In genomic region chr5:51573835-51574234, GRCh38 we compare ENCODE assay signal across 1 cellular context.
TF ChIP-seq lines count a peak whose summit lies in the region.

No MANE protein-coding gene starts in this region.

TF ChIP-seq in WTC11, 78 proteins besides CTCF, POLR2A, EP300 and RAD21 (continued from another document):
- no peak for TF ChIP-seq AFF4 (CRISPR knock-in tag; IDR thresholded peaks at IDR 0.05; ENCODE audit: borderline replicate concordance)
